28 cellular contexts compared by ENCODE assay signal in genomic region chr3:145384307-145384706, GRCh38.
"Had no signal": no experiment of that assay in that cellular context is flagged by ENCODE, and none has a peak within 500 bp of the region (broad histone marks: within the 10 kb centered on the region; RNA-seq: fewer than 3 reads in every experiment).

No MANE protein-coding gene starts in this region.

- H3K36me3 ChIP-seq: stomach, suprapubic skin, thoracic aorta, thyroid gland, tibial artery, tibial nerve, transverse colon, upper lobe of left lung, upper lobe of right lung, uterus, vagina had no signal

- H3K27ac Mint-ChIP-seq: stimulated activated effector memory CD8-positive, alpha-beta T cell treated with anti-CD3 and anti-CD28 coated beads, Interleukin-12 subunit alpha, Interleukin-12 subunit beta, amount 100 ng/mL, for 72 hours; stimulated activated memory B cell treated with anti-CD40 and anti-IgM and Interleukin-4, amounts not matched to agents 10 μg/mL and 1 μg/mL and 100 μg/mL, for 72 hours; stimulated activated naive B cell treated with anti-CD40 and anti-IgM and Interleukin-4, amounts not matched to agents 10 μg/mL and 1 μg/mL and 100 μg/mL, for 72 hours; stimulated activated naive CD8-positive, alpha-beta T cell treated with anti-CD3 and anti-CD28 coated beads, Interleukin-15, amount 100 ng/mL, for 72 hours; stimulated activated naive CD8-positive, alpha-beta T cell treated with anti-CD3 and anti-CD28 coated beads, Interleukin-15, Interleukin-2, amounts not matched to agents 100 ng/mL and 50 ng/mL, for 24 hours; type B pancreatic cell had no signal

- H3K36me3 Mint-ChIP-seq: stimulated activated effector memory CD8-positive, alpha-beta T cell treated with anti-CD3 and anti-CD28 coated beads, Interleukin-12 subunit alpha, Interleukin-12 subunit beta, amount 100 ng/mL, for 72 hours; stimulated activated memory B cell treated with anti-CD40 and anti-IgM and Interleukin-4, amounts not matched to agents 10 μg/mL and 1 μg/mL and 100 μg/mL, for 72 hours; stimulated activated naive B cell treated with anti-CD40 and anti-IgM and Interleukin-4, amounts not matched to agents 10 μg/mL and 1 μg/mL and 100 μg/mL, for 72 hours; type B pancreatic cell had no signal

- H3K27me3 ChIP-seq: stomach, suprapubic skin, testis, thyroid gland, tibial artery, tibial nerve, transverse colon, upper lobe of left lung, upper lobe of right lung, uterus, vagina had no signal

- H3K9me3 Mint-ChIP-seq: type B pancreatic cell had no signal

- H3K4me1 Mint-ChIP-seq: stimulated activated effector memory CD8-positive, alpha-beta T cell treated with anti-CD3 and anti-CD28 coated beads, Interleukin-12 subunit alpha, Interleukin-12 subunit beta, amount 100 ng/mL, for 72 hours; stimulated activated memory B cell treated with anti-CD40 and anti-IgM and Interleukin-4, amounts not matched to agents 10 μg/mL and 1 μg/mL and 100 μg/mL, for 72 hours; stimulated activated naive B cell treated with anti-CD40 and anti-IgM and Interleukin-4, amounts not matched to agents 10 μg/mL and 1 μg/mL and 100 μg/mL, for 72 hours; stimulated activated naive CD8-positive, alpha-beta T cell treated with anti-CD3 and anti-CD28 coated beads, Interleukin-15, amount 100 ng/mL, for 72 hours had no signal

- H3K27ac ChIP-seq: stomach, suprapubic skin, testis, thoracic aorta, thyroid gland, tibial artery, tibial nerve, upper lobe of left lung, upper lobe of right lung, uterus, vagina had no signal

- H3K27me3 Mint-ChIP-seq: stimulated activated memory B cell treated with anti-CD40 and anti-IgM and Interleukin-4, amounts not matched to agents 10 μg/mL and 1 μg/mL and 100 μg/mL, for 72 hours; stimulated activated naive B cell treated with anti-CD40 and anti-IgM and Interleukin-4, amounts not matched to agents 10 μg/mL and 1 μg/mL and 100 μg/mL, for 72 hours; stimulated activated naive CD8-positive, alpha-beta T cell treated with anti-CD3 and anti-CD28 coated beads, Interleukin-15, amount 100 ng/mL, for 72 hours; stimulated activated naive CD8-positive, alpha-beta T cell treated with anti-CD3 and anti-CD28 coated beads, Interleukin-15, Interleukin-2, amounts not matched to agents 100 ng/mL and 50 ng/mL, for 24 hours; type B pancreatic cell had no signal

- DNase-seq: stimulated activated CD4-positive, alpha-beta T cell treated with anti-CD3 and anti-CD28 coated beads, Interleukin-2, amount 100 ng/mL, for 48 hours; stimulated activated CD4-positive, alpha-beta T cell treated with anti-CD3 and anti-CD28 coated beads, Interleukin-4, amount 100 ng/mL, for 1 hour; stimulated activated CD4-positive, alpha-beta T cell treated with anti-CD3 and anti-CD28 coated beads, Interleukin-4, amount 100 ng/mL, for 24 hours; stimulated activated CD4-positive, alpha-beta T cell treated with anti-CD3 and anti-CD28 coated beads, Interleukin-4, amount 100 ng/mL, for 4 hours; stimulated activated CD8-positive, alpha-beta memory T cell treated with anti-CD3 and anti-CD28 coated beads, Interleukin-4, amount 100 ng/mL, for 48 hours; stimulated activated naive B cell treated with anti-CD40 and anti-IgM and Interleukin-4, amounts not matched to agents 10 μg/mL and 1 μg/mL and 100 μg/mL, for 72 hours; stimulated activated naive CD4-positive, alpha-beta T cell; stimulated activated naive CD4-positive, alpha-beta T cell treated with Interleukin-2 at 50 U/mL for 16 hours; stimulated activated naive CD8-positive, alpha-beta T cell treated with anti-CD3 and anti-CD28 coated beads, Interleukin-15, amount 100 ng/mL, for 72 hours; stimulated activated naive CD8-positive, alpha-beta T cell treated with anti-CD3 and anti-CD28 coated beads, Interleukin-15, Interleukin-2, amounts not matched to agents 100 U/mL and 50 U/mL, for 24 hours; stomach; substantia nigra; testis; thyroid gland; tibial artery; transverse colon; trophoblast cell; upper lobe of left lung; upper lobe of right lung; uterus had no signal

- ATAC-seq: stimulated activated effector memory CD8-positive, alpha-beta T cell treated with anti-CD3 and anti-CD28 coated beads, Interleukin-12 subunit alpha, Interleukin-12 subunit beta, amount 100 ng/mL, for 72 hours; stimulated activated memory B cell treated with anti-CD40 and anti-IgM and Interleukin-4, amounts not matched to agents 10 μg/mL and 1 μg/mL and 100 μg/mL, for 72 hours; stimulated activated naive B cell treated with anti-CD40 and anti-IgM and Interleukin-4, amounts not matched to agents 10 μg/mL and 1 μg/mL and 100 μg/mL, for 72 hours; stimulated activated naive CD8-positive, alpha-beta T cell treated with anti-CD3 and anti-CD28 coated beads, Interleukin-15, amount 100 ng/mL, for 72 hours; stimulated activated naive CD8-positive, alpha-beta T cell treated with anti-CD3 and anti-CD28 coated beads, Interleukin-15, Interleukin-2, amounts not matched to agents 100 U/mL and 50 U/mL, for 24 hours; upper lobe of right lung had no signal

- H3K4me1 ChIP-seq: stomach, suprapubic skin, testis, thyroid gland, tibial artery, tibial nerve, transverse colon, upper lobe of left lung, upper lobe of right lung, uterus, vagina had no signal

- H3K4me3 ChIP-seq: stomach, suprapubic skin, testis, thoracic aorta, thyroid gland, tibial artery, tibial nerve, transverse colon, upper lobe of left lung, upper lobe of right lung, uterus, vagina had no signal

- H3K9me3 ChIP-seq: testis, thyroid gland, upper lobe of left lung, upper lobe of right lung, uterus, vagina had no signal

- H3K4me3 Mint-ChIP-seq: stimulated activated effector memory CD8-positive, alpha-beta T cell treated with anti-CD3 and anti-CD28 coated beads, Interleukin-12 subunit alpha, Interleukin-12 subunit beta, amount 100 ng/mL, for 72 hours; stimulated activated memory B cell treated with anti-CD40 and anti-IgM and Interleukin-4, amounts not matched to agents 10 μg/mL and 1 μg/mL and 100 μg/mL, for 72 hours; stimulated activated naive B cell treated with anti-CD40 and anti-IgM and Interleukin-4, amounts not matched to agents 10 μg/mL and 1 μg/mL and 100 μg/mL, for 72 hours; stimulated activated naive CD8-positive, alpha-beta T cell treated with anti-CD3 and anti-CD28 coated beads, Interleukin-15, amount 100 ng/mL, for 72 hours; stimulated activated naive CD8-positive, alpha-beta T cell treated with anti-CD3 and anti-CD28 coated beads, Interleukin-15, Interleukin-2, amounts not matched to agents 100 ng/mL and 50 ng/mL, for 24 hours; type B pancreatic cell had no signal
